8 cellular contexts compared by ENCODE assay signal in the genomic region with DNA sequence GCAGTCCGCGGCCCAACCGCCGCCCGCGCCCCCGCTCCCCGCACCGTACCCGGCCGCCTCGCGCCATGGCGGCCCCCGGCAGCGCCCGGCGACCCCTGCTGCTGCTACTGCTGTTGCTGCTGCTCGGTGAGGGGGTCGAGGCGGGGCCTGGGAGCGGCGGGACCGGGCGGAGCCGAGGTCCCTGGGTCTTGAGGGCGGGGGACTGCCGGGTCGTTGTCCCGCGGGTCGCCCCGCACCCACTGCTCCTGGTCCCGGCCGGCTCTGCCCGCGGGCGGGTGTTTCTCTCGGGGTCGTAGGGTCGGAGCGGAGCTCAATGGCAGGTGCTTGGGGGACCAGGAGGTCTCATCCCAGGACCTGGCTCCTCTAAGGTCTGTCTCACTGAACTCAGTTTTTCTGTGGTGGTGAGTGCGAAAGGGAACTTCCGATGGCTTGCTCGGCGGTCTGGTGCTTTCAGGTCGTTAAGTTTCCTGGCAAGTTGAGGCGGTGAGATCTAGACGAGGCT. TPM values are rescaled to one million over a fixed set of nuclear protein-coding genes. Genes with fewer than 3 reads are reported as not detected.
DNase-seq lines count a peak whose midpoint lies in the region; ATAC-seq, FAIRE-seq and TF ChIP-seq lines count a peak whose summit lies in the region.

No MANE protein-coding gene starts in this region.

- intact Hi-C loops in Panc1 (cut with micrococcal nuclease; ENCODE audit: unreplicated experiment): no loop called here

- H3K4me3 ChIP-seq in Panc1 (ENCODE audit: low read depth in 2 of 2, low read length in 2 of 2) (peak overlapping the region; percentile 75 to 90), iPS-20b (ENCODE audit: low read length) (peak overlapping the region; percentile 98)

- no peaks in the 10 kb centered on the region for H3K9me3 ChIP-seq in Panc1 (ENCODE audit: control insufficient read depth, insufficient read depth, low read depth, low read length)
- no peaks in the 10 kb centered on the region for H3K9me3 ChIP-seq in iPS-20b (ENCODE audit: insufficient read depth, low read depth, low read length)

- CTCF ChIA-PET in Panc1 (lab: Charles Lee): no interaction called here

- H3K27ac Mint-ChIP-seq in activated naive CD4-positive, alpha-beta T cell treated with anti-CD3 and anti-CD28 coated beads, Interleukin-2, amount 50 U/mL, for 72 hours: peak overlapping the region; percentile 89 to 98

- no TSS peak for BruUV-seq in Panc1 (replicated peaks; lab: Mats Ljungman, UMichigan)

- peak overlapping the region; percentile 84 for H3K27ac ChIP-seq in Panc1 (ENCODE audit: low read length)
- H3K27ac ChIP-seq in iPS-20b (ENCODE audit: low read length): no peak overlapping the region

- POLR2A ChIA-PET in Panc1 (lab: Charles Lee): interaction anchor here (0.6 kb wide), 1 partner anchor 146 kb away, joined by 4 read pairs; no protein-coding TSS in a partner anchor

- peaks cover 0 to 4% of the 10 kb centered on the region in 2 donors for H3K9me3 Mint-ChIP-seq in activated naive CD4-positive, alpha-beta T cell treated with anti-CD3 and anti-CD28 coated beads, Interleukin-2, amount 50 U/mL, for 72 hours

- H3K4me1 ChIP-seq in Panc1 (ENCODE audit: control insufficient read depth, insufficient read depth, low read length) (peaks cover 4% of the 10 kb centered on the region), iPS-20b (ENCODE audit: insufficient read depth, low read length) (peaks cover 5% of the 10 kb centered on the region)

- peaks cover 5 to 7% of the 10 kb centered on the region in 2 donors for H3K36me3 Mint-ChIP-seq in activated naive CD4-positive, alpha-beta T cell treated with anti-CD3 and anti-CD28 coated beads, Interleukin-2, amount 50 U/mL, for 72 hours

- ATAC-seq in HG02588 (IDR thresholded peaks at IDR 0.05; ENCODE audit: unreplicated experiment) (peak; percentile 20), Panc1 (no peak; the same call in none of the 2 replicates)
- ATAC-seq in activated naive CD4-positive, alpha-beta T cell treated with anti-CD3 and anti-CD28 coated beads, Interleukin-2, amount 50 U/mL, for 72 hours: peak; percentile 41 to 65

- peak overlapping the region; percentile 94 for H3K9ac ChIP-seq in iPS-20b (ENCODE audit: low read depth, low read length)

- H3K36me3 ChIP-seq in Panc1 (ENCODE audit: control insufficient read depth, insufficient read depth, low read length) (peaks cover 3% of the 10 kb centered on the region; the same call in 1 of the 2 replicates), iPS-20b (ENCODE audit: insufficient read depth, low read depth, low read length) (no peaks in the 10 kb centered on the region)

- TF ChIP-seq CTCF in Panc1 (IDR thresholded peaks at IDR 0.05): no peak

- no peaks in the 10 kb centered on the region for H3K27me3 ChIP-seq in Panc1 (ENCODE audit: control insufficient read depth, insufficient read depth, low read length)
- H3K27me3 ChIP-seq in iPS-20b (ENCODE audit: insufficient read depth, low read length): peaks cover 3% of the 10 kb centered on the region; the same call in 1 of the 2 replicates

- DNase-seq in GM18507 (ENCODE audit: extremely low spot score, insufficient read length, low read depth) (no peak), Panc1 (ENCODE audit: low read depth, low spot score) (no peak), inferior parietal cortex (ENCODE audit: extremely low spot score) (no peak), NCI-H1105 (lab: John Stamatoyannopoulos, UW) (no peak)
- peak; percentile 51 to 71 for DNase-seq in activated naive CD4-positive, alpha-beta T cell treated with anti-CD3 and anti-CD28 coated beads, Interleukin-2, amount 50 U/mL, for 72 hours (ENCODE audit: low spot score in 2 of 2)
- DNase-seq in stimulated activated CD4-positive, alpha-beta T cell treated with anti-CD3 and anti-CD28 coated beads, Interleukin-2, amount 100 ng/mL, for 48 hours: peak; percentile 21 to 24

- in situ Hi-C loops in Panc1 (cut with HindIII; ENCODE audit: low pct_unique_long_range_greater_than_20kb, low sequenced_read_pairs): no loop called here

- FAIRE-seq in GM18507 (lab: Jason Lieb, UNC): peak; percentile 63

RNA-seq across cellular contexts. Expression of a gene that starts 0.4 kb away (rescaled TPM):
- total RNA-seq in Panc1 (2021; ENCODE audit: unreplicated experiment): 212 TPM
- polyA plus RNA-seq in Panc1 (2012; ENCODE audit: insufficient read length): 236 TPM
- 10 to 100 TPM; 43.5 to 68.6 TPM for total RNA-seq in activated naive CD4-positive, alpha-beta T cell treated with anti-CD3 and anti-CD28 coated beads, Interleukin-2, amount 50 U/mL, for 72 hours

Comparison
In these comparisons a context has a peak if more than half of its experiments do, and no peak if none do; other contexts are left out.
1. DNase-seq: peak in activated naive CD4-positive, alpha-beta T cell treated with anti-CD3 and anti-CD28 coated beads, Interleukin-2, amount 50 U/mL, for 72 hours (2 of 2) and stimulated activated CD4-positive, alpha-beta T cell treated with anti-CD3 and anti-CD28 coated beads, Interleukin-2, amount 100 ng/mL, for 48 hours (2 of 2); none in GM18507 (single experiment), Panc1 (single experiment), inferior parietal cortex (single experiment) and NCI-H1105 (single experiment).